In genomic region chr4:176646311-176646710, GRCh38 we compare ENCODE assay signal across 31 cellular contexts.
"Had no signal": no experiment of that assay in that cellular context is flagged by ENCODE, and none has a peak within 500 bp of the region (broad histone marks: within the 10 kb centered on the region; RNA-seq: fewer than 3 reads in every experiment).

No MANE protein-coding gene starts in this region.

- FAIRE-seq: colon had no signal

- H3K4me3 Mint-ChIP-seq: activated B cell treated with CpG ODN at 0.5 μM for 24 hours; activated CD8-positive, alpha-beta T cell treated with anti-CD3 and anti-CD28 coated beads for 36 hours; activated naive CD8-positive, alpha-beta T cell; activated T-cell treated with anti-CD3 and anti-CD28 coated beads, Interleukin-2, amount 50 U/mL, for 4 hours; activated T-helper 17 cell treated with anti-CD3 and anti-CD28 coated beads, Interleukin-2, amount 50 U/mL, for 72 hours; effector memory CD8-positive, alpha-beta T cell; T-helper 2 cell treated with Interferon-gamma antibody and Interleukin-4, amounts not matched to agents 5 μg/mL and 100 μg/mL, for 36 hours had no signal

- H3K27ac ChIP-seq: body of pancreas, esophagus muscularis mucosa, gastroesophageal sphincter, heart right ventricle, hepatocyte, WERI-Rb-1 had no signal

- H3K4me3 ChIP-seq: body of pancreas, esophagus muscularis mucosa, gastroesophageal sphincter, heart right ventricle, hepatocyte had no signal

- H3K27me3 Mint-ChIP-seq: activated B cell treated with CpG ODN at 0.5 μM for 24 hours; activated CD8-positive, alpha-beta T cell treated with anti-CD3 and anti-CD28 coated beads for 36 hours; activated naive CD8-positive, alpha-beta T cell; activated T-helper 17 cell treated with anti-CD3 and anti-CD28 coated beads, Interleukin-2, amount 50 U/mL, for 72 hours; effector memory CD8-positive, alpha-beta T cell had no signal

- DNase-seq: activated B cell treated with CpG ODN at 0.5 μM for 24 hours; activated CD4-positive, alpha-beta T cell treated with anti-CD3 and anti-CD28 coated beads for 48 hours; activated CD4-positive, alpha-beta T cell treated with anti-CD3 and anti-CD28 coated beads, Interleukin-2, amount 50 U/mL, for 1 hour; activated CD4-positive, alpha-beta T cell treated with anti-CD3 and anti-CD28 coated beads, Interleukin-2, amount 50 U/mL, for 48 hours; activated CD8-positive, alpha-beta memory T cell treated with anti-CD3 and anti-CD28 coated beads for 24 hours; activated CD8-positive, alpha-beta T cell treated with anti-CD3 and anti-CD28 coated beads for 36 hours; activated effector memory CD4-positive, alpha-beta T cell treated with Interleukin-2 at 50 U/mL for 16 hours; activated gamma-delta T cell treated with Interleukin-2 at 50 U/mL for 16 hours; activated naive CD4-positive, alpha-beta T cell treated with anti-CD3 and anti-CD28 coated beads, Interleukin-2, amount 50 U/mL, for 16 hours; activated naive CD4-positive, alpha-beta T cell treated with Interleukin-2 at 50 U/mL for 16 hours; activated T-cell treated with anti-CD3 and anti-CD28 coated beads, Interleukin-2, amount 50 U/mL, for 4 hours; amniotic stem cell; aorta; body of pancreas; caudate nucleus; cortex of kidney; dermis blood vessel endothelial cell; effector CD4-positive, alpha-beta T cell; effector memory CD8-positive, alpha-beta T cell; erythroblast; heart right ventricle; T1000; WERI-Rb-1 had no signal

- H2AFZ ChIP-seq: hepatocyte had no signal

- H3K9me3 ChIP-seq: body of pancreas, esophagus muscularis mucosa, gastroesophageal sphincter had no signal

- H3K27me3 ChIP-seq: body of pancreas, esophagus muscularis mucosa, gastroesophageal sphincter, heart right ventricle, hepatocyte had no signal

- H3K79me2 ChIP-seq: hepatocyte had no signal

- H3K36me3 ChIP-seq: esophagus muscularis mucosa, gastroesophageal sphincter, heart right ventricle, WERI-Rb-1 had no signal

- H3K27ac Mint-ChIP-seq: activated B cell treated with CpG ODN at 0.5 μM for 24 hours; activated CD8-positive, alpha-beta T cell treated with anti-CD3 and anti-CD28 coated beads for 36 hours; activated naive CD8-positive, alpha-beta T cell; activated T-helper 17 cell treated with anti-CD3 and anti-CD28 coated beads, Interleukin-2, amount 50 U/mL, for 72 hours; effector memory CD8-positive, alpha-beta T cell; T-helper 2 cell treated with Interferon-gamma antibody and Interleukin-4, amounts not matched to agents 5 μg/mL and 100 μg/mL, for 36 hours had no signal

- H3K4me1 Mint-ChIP-seq: activated B cell treated with CpG ODN at 0.5 μM for 24 hours; activated T-helper 17 cell treated with anti-CD3 and anti-CD28 coated beads, Interleukin-2, amount 50 U/mL, for 72 hours had no signal

- H3K36me3 Mint-ChIP-seq: activated naive CD8-positive, alpha-beta T cell had no signal

- ATAC-seq: activated CD4-positive, CD25-positive, alpha-beta regulatory T cell treated with anti-CD3 and anti-CD28 coated beads, Interleukin-2, amount 50 U/mL, for 24 hours; activated CD8-positive, alpha-beta T cell treated with anti-CD3 and anti-CD28 coated beads for 36 hours; activated T-cell treated with anti-CD3 and anti-CD28 coated beads, Interleukin-2, amount 50 U/mL, for 4 hours; activated T-helper 17 cell treated with anti-CD3 and anti-CD28 coated beads, Interleukin-2, amount 50 U/mL, for 72 hours; body of pancreas; effector memory CD8-positive, alpha-beta T cell; gastroesophageal sphincter; heart right ventricle had no signal

- H3K4me1 ChIP-seq: body of pancreas, esophagus muscularis mucosa, gastroesophageal sphincter, heart right ventricle had no signal

- H3K9me3 Mint-ChIP-seq: activated B cell treated with CpG ODN at 0.5 μM for 24 hours; activated CD8-positive, alpha-beta T cell treated with anti-CD3 and anti-CD28 coated beads for 36 hours; activated T-cell treated with anti-CD3 and anti-CD28 coated beads, Interleukin-2, amount 50 U/mL, for 4 hours; activated T-helper 17 cell treated with anti-CD3 and anti-CD28 coated beads, Interleukin-2, amount 50 U/mL, for 72 hours; effector memory CD8-positive, alpha-beta T cell; T-helper 2 cell treated with Interferon-gamma antibody and Interleukin-4, amounts not matched to agents 5 μg/mL and 100 μg/mL, for 36 hours had no signal
